Comparison of ENCODE assay signal across 7 cellular contexts in the genomic region with DNA sequence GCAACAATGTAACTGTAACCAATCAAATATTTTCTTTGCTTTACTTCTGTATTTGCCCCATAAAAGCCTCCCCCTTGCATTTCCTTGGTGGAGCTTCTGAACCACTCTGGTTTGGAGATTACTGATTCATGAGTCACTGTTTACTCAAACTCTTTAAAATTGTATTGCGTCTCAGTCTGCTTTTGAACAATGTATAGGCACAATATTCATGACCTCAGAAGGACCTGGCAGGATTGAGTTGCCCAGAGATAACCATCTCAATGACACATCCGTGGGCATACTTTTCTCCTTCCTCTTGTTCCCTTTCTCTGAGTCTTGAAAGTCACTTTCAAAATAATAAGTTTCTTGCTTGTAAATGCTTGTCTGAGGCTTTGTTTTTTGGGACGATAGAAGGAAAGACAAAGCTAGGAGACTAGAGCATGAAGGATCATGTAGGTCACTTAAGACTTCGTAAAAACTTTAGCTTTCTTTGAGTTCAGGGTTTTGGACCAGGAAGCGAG. TPM values are rescaled to one million over a fixed set of nuclear protein-coding genes. Genes with fewer than 3 reads are reported as not detected.
DNase-seq lines count a peak whose midpoint lies in the region; ATAC-seq lines count a peak whose summit lies in the region.

No MANE protein-coding gene starts in this region.

- H3K4me1 ChIP-seq in trophoblast cell (ENCODE audit: control insufficient read depth in 1 of 2, insufficient read depth in 2 of 2, low read length in 2 of 2), result peaks cover 0 to 4% of the 10 kb centered on the region in 2 experiments

- no peak overlapping the region for H4K12ac ChIP-seq in trophoblast cell (ENCODE audit: low read depth, low read length)

- H4K91ac ChIP-seq in trophoblast cell (ENCODE audit: low read depth, low read length), result no peak overlapping the region

- ATAC-seq in GM18873 (IDR thresholded peaks at IDR 0.05; ENCODE audit: low FRiP score, unreplicated experiment) (peak; percentile 56), HG03558 (IDR thresholded peaks at IDR 0.05; ENCODE audit: extremely low read depth, unreplicated experiment) (peak; percentile 78), HG03025 (IDR thresholded peaks at IDR 0.05; ENCODE audit: low FRiP score, unreplicated experiment) (no peak)

- H2BK12ac ChIP-seq in trophoblast cell (ENCODE audit: low read length), result no peak overlapping the region

- H3K4me2 ChIP-seq in trophoblast cell (ENCODE audit: low read length), result no peak overlapping the region

- no peak overlapping the region for H3K18ac ChIP-seq in trophoblast cell (ENCODE audit: low read length)

- H3K9me3 ChIP-seq in trophoblast cell (ENCODE audit: insufficient read depth, low read depth, low read length), result no peaks in the 10 kb centered on the region

- H3K36me3 ChIP-seq in trophoblast cell (ENCODE audit: control insufficient read depth in 1 of 2, insufficient read depth in 2 of 2, low read length in 2 of 2), result no peaks in the 10 kb centered on the region

- H3K4ac ChIP-seq in trophoblast cell (ENCODE audit: low read depth, low read length), result no peak overlapping the region

- H3K14ac ChIP-seq in trophoblast cell (ENCODE audit: low read length), result no peak overlapping the region

- peaks cover 3% of the 10 kb centered on the region for H3K79me1 ChIP-seq in trophoblast cell (ENCODE audit: low read length)

- H2BK120ac ChIP-seq in trophoblast cell (ENCODE audit: insufficient read depth, low read length, poor library complexity), result no peak overlapping the region

- H2AFZ ChIP-seq in trophoblast cell (ENCODE audit: insufficient read depth, low read length, poor library complexity), result no peak overlapping the region

- H3K79me2 ChIP-seq in trophoblast cell (ENCODE audit: control insufficient read depth, insufficient read depth, low read length, poor library complexity), result no peaks in the 10 kb centered on the region

- WGBS in trophoblast cell (ENCODE audit: extremely low coverage, insufficient coverage, insufficient read length), result no CpG with 5 or more reads among the region's 5 CpGs

- H3K4me3 ChIP-seq in trophoblast cell (ENCODE audit: low read depth, low read length), result no peak overlapping the region

- no peak overlapping the region for H2AK5ac ChIP-seq in trophoblast cell (ENCODE audit: low read length)

- H3K23ac ChIP-seq in trophoblast cell (ENCODE audit: low read length), result no peak overlapping the region

- H2BK5ac ChIP-seq in trophoblast cell (ENCODE audit: low read depth, low read length, poor library complexity), result no peak overlapping the region

- no peak overlapping the region for H3K9ac ChIP-seq in trophoblast cell (ENCODE audit: low read length)

- peak overlapping the region; percentile 87 for H3K27ac ChIP-seq in trophoblast cell (ENCODE audit: low read depth, low read length)

- H3K27me3 ChIP-seq in trophoblast cell (ENCODE audit: insufficient read depth, low read length), result no peaks in the 10 kb centered on the region

- H4K8ac ChIP-seq in trophoblast cell (ENCODE audit: low read depth, low read length), result no peak overlapping the region

- DNase-seq in amniotic stem cell (lab: John Stamatoyannopoulos, UW) (peak; percentile 83), trophoblast cell (peak in 1 of 2 donors; percentile 21), Kasumi-1 (lab: John Stamatoyannopoulos, UW) (no peak), NCI-H510A treated with DMSO at 0.1 percent for 48 hours (lab: John Stamatoyannopoulos, UW) (no peak)

RNA-seq across cellular contexts. Expression of a gene that starts 57.1 kb away (rescaled TPM):
- polyA plus RNA-seq in trophoblast cell (2013), result not detected in 2 replicates
